In genomic region chr18:9914584-9915290, GRCh38 we compare ENCODE assay signal across 1 cellular context.
TF ChIP-seq lines count a peak whose summit lies in the region.

No MANE protein-coding gene starts in this region.

TF ChIP-seq in K562, 482 proteins besides CTCF, POLR2A, EP300 and RAD21 (continued from another document):
- TF ChIP-seq FIP1L1 (IDR thresholded peaks at IDR 0.05; ENCODE audit: low read depth, low read length, poor library complexity, severe bottlenecking) (peak; percentile 36), PATZ1 (CRISPR knock-in tag; IDR thresholded peaks at IDR 0.05; ENCODE audit: borderline replicate concordance) (0 out of 2 replicates have a peak, but pooled peaks have one; percentile 54), BHLHE40 (IDR thresholded peaks at IDR 0.05; ENCODE audit: low read length) (peak; percentile 68), PHB (CRISPR knock-in tag; IDR thresholded peaks at IDR 0.05) (peak; percentile 83; the same call in 1 of the 2 replicates), CTCFL (IDR thresholded peaks at IDR 0.05; ENCODE audit: borderline replicate concordance, insufficient read depth, low read depth, low read length, poor library complexity, severe bottlenecking) (peak; percentile 10), ZNF766 (CRISPR knock-in tag; conservative IDR thresholded peaks at IDR 0.05) (no peak), CHD1 (IDR thresholded peaks at IDR 0.05; ENCODE audit: low read length) (peak; percentile 99), SMARCA4 (IDR thresholded peaks at IDR 0.05) (peak; percentile 87), BRCA1 (IDR thresholded peaks at IDR 0.05) (no peak), BRCA1 (CRISPR knock-in tag; IDR thresholded peaks at IDR 0.05) (peak; percentile 58; the same call in 1 of the 2 replicates), SMAD1 (IDR thresholded peaks at IDR 0.05; ENCODE audit: low read depth, low read length, partially characterized antibody) (peak; percentile 31), SAFB (IDR thresholded peaks at IDR 0.05; ENCODE audit: borderline replicate concordance, low read depth, low read length) (peak; percentile 60; the same call in 1 of the 2 replicates), KDM5B (IDR thresholded peaks at IDR 0.05; ENCODE audit: insufficient replicate concordance, low read depth, low read length) (peak; percentile 61), THAP7 (CRISPR knock-in tag; IDR thresholded peaks at IDR 0.05) (0 out of 2 replicates have a peak, but pooled peaks have one; percentile 65), HDAC8 (tag; IDR thresholded peaks at IDR 0.05) (peak; percentile 44; the same call in 1 of the 2 replicates), BRD4 (IDR thresholded peaks at IDR 0.05) (peak; percentile 95), RREB1 (CRISPR knock-in tag; IDR thresholded peaks at IDR 0.05) (peak; percentile 84; the same call in 1 of the 2 replicates), CCNT2 (IDR thresholded peaks at IDR 0.05; ENCODE audit: borderline replicate concordance, extremely low read depth, insufficient read length, low read depth, low read length) (peak; percentile 75), TCF15 (CRISPR knock-in tag; IDR thresholded peaks at IDR 0.05) (0 out of 2 replicates have a peak, but pooled peaks have one; percentile 49), FOXA3 (CRISPR knock-in tag; conservative IDR thresholded peaks at IDR 0.05 in 1 of 2, IDR thresholded peaks at IDR 0.05 in 1 of 2) (0 out of 4 replicates have a peak, but pooled peaks of 1 of the 2 experiments have one; percentile 26), FOXM1 (IDR thresholded peaks at IDR 0.05; ENCODE audit: low read depth) (0 out of 2 replicates have a peak, but pooled peaks have one; percentile 7), FOXM1 (CRISPR knock-in tag; IDR thresholded peaks at IDR 0.05; ENCODE audit: low read depth) (no peak), TEAD4 (IDR thresholded peaks at IDR 0.05; ENCODE audit: low read length) (peak; percentile 80), TEAD4 (CRISPR knock-in tag; IDR thresholded peaks at IDR 0.05; ENCODE audit: borderline replicate concordance) (no peak), ZBTB7A (IDR thresholded peaks at IDR 0.05; ENCODE audit: borderline replicate concordance, control insufficient read depth, low read depth, low read length) (peak; percentile 82; the same call in 1 of the 2 replicates), ZNF253 (CRISPR knock-in tag; conservative IDR thresholded peaks at IDR 0.05) (no peak), ZNF583 (CRISPR knock-in tag; IDR thresholded peaks at IDR 0.05) (peak; percentile 48; the same call in 1 of the 2 replicates), ATF4 (CRISPR knock-in tag; IDR thresholded peaks at IDR 0.05) (peak; percentile 55; the same call in 1 of the 2 replicates), PYGO2 (tag; IDR thresholded peaks at IDR 0.05) (peak; percentile 62; the same call in 1 of the 2 replicates), ZBTB17 (CRISPR knock-in tag; IDR thresholded peaks at IDR 0.05) (peak; percentile 71; the same call in 1 of the 2 replicates), ZNF134 (CRISPR knock-in tag; conservative IDR thresholded peaks at IDR 0.05) (0 out of 2 replicates have a peak, but pooled peaks have one; percentile 49), ZBTB49 (CRISPR knock-in tag; IDR thresholded peaks at IDR 0.05; ENCODE audit: borderline replicate concordance) (no peak), THRA (IDR thresholded peaks at IDR 0.05) (no peak)
